In genomic region chr3:7382293-7383033, GRCh38 we compare ENCODE assay signal across 2 cellular contexts.
TF ChIP-seq lines count a peak whose summit lies in the region.

No MANE protein-coding gene starts in this region.

TF ChIP-seq in endothelial cell of umbilical vein, 7 proteins besides CTCF, POLR2A, EP300 and RAD21 (continued from another document):
- peak; percentile 5 for TF ChIP-seq JUN (IDR thresholded peaks at IDR 0.05; ENCODE audit: borderline replicate concordance, insufficient read depth, insufficient read length, low read depth)
- TF ChIP-seq FOS (IDR thresholded peaks at IDR 0.05; ENCODE audit: borderline replicate concordance, insufficient read depth, low read length) = peak; percentile 60

TF ChIP-seq in liver, 16 proteins besides CTCF, POLR2A, EP300 and RAD21 (continued from another document):
- TF ChIP-seq JUND (IDR thresholded peaks at IDR 0.05) (peak in 1 of 2 donors; percentile 19), EGR1 (IDR thresholded peaks at IDR 0.05; ENCODE audit: low read depth in 2 of 2) (no peak), HNF4A (conservative IDR thresholded peaks at IDR 0.05) (peak; percentile 84 to 90), RXRA (IDR thresholded peaks at IDR 0.05) (peak in 1 of 2 donors; percentile 38), HNF4G (IDR thresholded peaks at IDR 0.05) (peak; percentile 73)
